Comparison of ENCODE assay signal across 8 cellular contexts in genomic region chr15:58521293-58521991, GRCh38.
DNase-seq lines count a peak whose midpoint lies in the region; ATAC-seq, FAIRE-seq and TF ChIP-seq lines count a peak whose summit lies in the region.

No MANE protein-coding gene starts in this region.

- no peak for TF ChIP-seq CTCF in RWPE1 (conservative IDR thresholded peaks at IDR 0.05; ENCODE audit: low read depth)

- H3K4me1 Mint-ChIP-seq in naive thymus-derived CD8-positive, alpha-beta T cell = peaks cover 36 to 61% (median 46%) of the 10 kb centered on the region in 4 donors

- POLR2A ChIA-PET in RWPE1 (lab: Yijun Ruan, JAX; ENCODE audit: low non-redundant PET) = no interaction called here
- POLR2A ChIA-PET in naive thymus-derived CD8-positive, alpha-beta T cell (lab: Charles Lee) = interaction anchor here (0.7 kb wide), 1 partner anchor 44 kb away, joined by 3 read pairs; no protein-coding TSS in a partner anchor

- ATAC-seq in esophagus mucosa (peak; percentile 96), GM21528 (IDR thresholded peaks at IDR 0.05; ENCODE audit: low FRiP score, unreplicated experiment) (no peak)
- ATAC-seq in naive thymus-derived CD8-positive, alpha-beta T cell = no peak

- H3K27me3 Mint-ChIP-seq in naive thymus-derived CD8-positive, alpha-beta T cell = no peaks in the 10 kb centered on the region

- no peaks in the 10 kb centered on the region for H3K36me3 Mint-ChIP-seq in naive thymus-derived CD8-positive, alpha-beta T cell

- H3K27ac ChIP-seq in RWPE1 = no peak overlapping the region

- CTCF ChIA-PET in RWPE1 (lab: Yijun Ruan, JAX) = interaction anchor here (0.6 kb wide), 2 partner anchors 23 to 882 kb away, joined by 3 read pairs; no protein-coding TSS in a partner anchor

- DNase-seq in GM12891 (ENCODE audit: insufficient read length, low spot score) = no peak
- DNase-seq in RWPE1 (ENCODE audit: low spot score) = peak; percentile 90
- no peak for DNase-seq in naive thymus-derived CD8-positive, alpha-beta T cell
- DNase-seq in DMS153 (lab: John Stamatoyannopoulos, UW) = no peak
- DNase-seq in NCI-H1694 treated with DMSO at 0.1 percent for 48 hours (lab: John Stamatoyannopoulos, UW) = no peak
- DNase-seq in NK-92 treated with Interleukin-12 subunit alpha and Interleukin-12 subunit beta, amount 100 ng/mL, for 24 hours (lab: John Stamatoyannopoulos, UW) = no peak

- H3K9me3 Mint-ChIP-seq in naive thymus-derived CD8-positive, alpha-beta T cell = peaks cover 0 to 2% (median 0%) of the 10 kb centered on the region in 9 donors

- FAIRE-seq in GM12891 (lab: Jason Lieb, UNC) = peak; percentile 20

- peak overlapping the region in 7 of 10 donors; percentile 22 to 98 (median 56) for H3K27ac Mint-ChIP-seq in naive thymus-derived CD8-positive, alpha-beta T cell

- TF ChIP-seq POLR2A in GM12891 (IDR thresholded peaks at IDR 0.05; ENCODE audit: low read depth, low read length) = no peak

- H3K4me3 Mint-ChIP-seq in naive thymus-derived CD8-positive, alpha-beta T cell = no peak overlapping the region

TF ChIP-seq in GM12891, 5 proteins besides CTCF, POLR2A, EP300 and RAD21:
- peak; percentile 84 for TF ChIP-seq PAX5 (IDR thresholded peaks at IDR 0.05; ENCODE audit: insufficient read depth, low read length, severe bottlenecking)
- no peak for TF ChIP-seq POU2F2 (IDR thresholded peaks at IDR 0.05; ENCODE audit: low read depth, low read length)
- no peak for TF ChIP-seq POLR2AphosphoS5 (IDR thresholded peaks at IDR 0.05; ENCODE audit: low read depth, low read length)
- no peak for TF ChIP-seq TAF1 (IDR thresholded peaks at IDR 0.05; ENCODE audit: low read depth, low read length)
- peak; percentile 85 for TF ChIP-seq SPI1 (IDR thresholded peaks at IDR 0.05; ENCODE audit: low read depth, low read length)
